5 cellular contexts compared by ENCODE assay signal in the genomic region with DNA sequence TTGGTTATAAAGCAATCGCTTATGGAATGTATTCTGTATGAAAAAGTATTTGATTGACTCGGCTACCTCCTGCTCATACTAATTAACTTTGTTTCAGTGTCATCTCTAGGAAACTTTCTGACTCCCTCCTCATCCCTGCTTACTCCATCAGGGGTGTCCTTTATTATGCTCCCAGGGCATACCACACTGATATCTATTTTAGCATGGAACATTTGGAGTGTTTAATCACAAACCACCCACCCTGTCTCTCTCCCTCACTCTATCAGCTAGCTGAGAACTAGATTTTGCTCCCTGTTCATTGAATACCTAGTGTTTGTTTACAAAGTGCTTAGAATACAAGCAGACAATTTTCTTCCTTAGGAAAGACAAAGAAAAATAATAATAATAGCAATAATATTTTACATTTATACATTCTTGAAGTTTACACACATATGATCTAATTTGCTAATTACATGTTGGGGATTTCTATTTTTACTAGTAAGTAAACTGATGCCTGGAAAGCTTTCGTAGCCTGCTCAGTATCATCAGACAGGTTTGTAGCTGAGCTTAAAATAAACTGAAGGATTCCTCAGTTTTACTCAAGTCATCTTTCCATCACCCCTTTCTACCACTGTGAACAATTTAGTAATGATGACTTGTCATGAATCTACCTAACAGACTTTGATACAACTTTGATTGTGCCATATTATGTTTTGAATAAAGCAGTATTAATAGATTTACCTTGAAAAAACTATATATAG.
"Had no signal": no experiment of that assay in that cellular context is flagged by ENCODE, and none has a peak within 500 bp of the region (broad histone marks: within the 10 kb centered on the region; RNA-seq: fewer than 3 reads in every experiment).

No MANE protein-coding gene starts in this region.

- H3K9me3 Mint-ChIP-seq: H9 had no signal

- H3K4me3 Mint-ChIP-seq: H9 had no signal

- H3K27ac ChIP-seq: GM23248 had no signal

- DNase-seq: GM23248, GOT3, H9, HCEC 1CT, IMR-90 had no signal

- H3K4me3 ChIP-seq: GM23248 had no signal
